13 cellular contexts compared by ENCODE assay signal in genomic region chr6:169454204-169454871, GRCh38.
DNase-seq lines count a peak whose midpoint lies in the region; ATAC-seq and TF ChIP-seq lines count a peak whose summit lies in the region.
"Had no signal": no experiment of that assay in that cellular context is flagged by ENCODE, and none has a peak within 500 bp of the region (broad histone marks: within the 10 kb centered on the region; RNA-seq: fewer than 3 reads in every experiment).

No MANE protein-coding gene starts in this region.

- WGBS in trophoblast cell (ENCODE audit: extremely low coverage, insufficient coverage, insufficient read length), result no CpG with 5 or more reads among the region's 8 CpGs

- no peaks in the 10 kb centered on the region for H3K9me3 ChIP-seq in trophoblast cell (ENCODE audit: insufficient read depth, low read depth, low read length)
- H3K9me3 ChIP-seq: body of pancreas had no signal

- no peak overlapping the region for H2BK120ac ChIP-seq in trophoblast cell (ENCODE audit: insufficient read depth, low read length, poor library complexity)

- H3K4ac ChIP-seq in trophoblast cell (ENCODE audit: low read depth, low read length), result no peak overlapping the region

- H2AK5ac ChIP-seq in trophoblast cell (ENCODE audit: low read length), result no peak overlapping the region

- H3K36me3 Mint-ChIP-seq in activated naive CD8-positive, alpha-beta T cell treated with anti-CD3 and anti-CD28 coated beads for 36 hours, result peaks cover 9% of the 10 kb centered on the region
- peaks cover 9% of the 10 kb centered on the region for H3K36me3 Mint-ChIP-seq in stimulated activated memory B cell treated with anti-CD40 and anti-IgM and Interleukin-4, amounts not matched to agents 10 μg/mL and 1 μg/mL and 100 μg/mL, for 72 hours

- H3K4me2 ChIP-seq in trophoblast cell (ENCODE audit: low read length), result no peak overlapping the region

- no peak overlapping the region for H3K14ac ChIP-seq in trophoblast cell (ENCODE audit: low read length)

- H3K4me1 Mint-ChIP-seq in activated naive CD8-positive, alpha-beta T cell treated with anti-CD3 and anti-CD28 coated beads for 36 hours, result no peaks in the 10 kb centered on the region
- H3K4me1 Mint-ChIP-seq in stimulated activated memory B cell treated with anti-CD40 and anti-IgM and Interleukin-4, amounts not matched to agents 10 μg/mL and 1 μg/mL and 100 μg/mL, for 72 hours, result no peaks in the 10 kb centered on the region

- H3K79me2 ChIP-seq in trophoblast cell (ENCODE audit: control insufficient read depth, insufficient read depth, low read length, poor library complexity), result no peaks in the 10 kb centered on the region

- no peak overlapping the region for H3K9ac ChIP-seq in trophoblast cell (ENCODE audit: low read length)

- H3K27ac ChIP-seq in trophoblast cell (ENCODE audit: low read depth, low read length), result no peak overlapping the region
- H3K27ac ChIP-seq: body of pancreas, C4-2B, HL-60, right atrium auricular region had no signal

- H3K4me1 ChIP-seq in trophoblast cell (ENCODE audit: control insufficient read depth in 1 of 2, insufficient read depth in 2 of 2, low read length in 2 of 2), result no peaks in the 10 kb centered on the region
- H3K4me1 ChIP-seq: body of pancreas had no signal

- no peak overlapping the region for H2AFZ ChIP-seq in trophoblast cell (ENCODE audit: insufficient read depth, low read length, poor library complexity)

- ATAC-seq in GM18498 (IDR thresholded peaks at IDR 0.05; ENCODE audit: unreplicated experiment) (no peak), HG02571 (IDR thresholded peaks at IDR 0.05; ENCODE audit: unreplicated experiment) (no peak)
- ATAC-seq in stimulated activated memory B cell treated with anti-CD40 and anti-IgM and Interleukin-4, amounts not matched to agents 10 μg/mL and 1 μg/mL and 100 μg/mL, for 72 hours, result no peak
- ATAC-seq: body of pancreas had no signal

- no peak overlapping the region for H3K4me3 ChIP-seq in AG10803 (ENCODE audit: low read length)
- H3K4me3 ChIP-seq in trophoblast cell (ENCODE audit: low read depth, low read length), result no peak overlapping the region
- H3K4me3 ChIP-seq: body of pancreas, right atrium auricular region had no signal

- no peak overlapping the region for H3K4me3 Mint-ChIP-seq in activated naive CD8-positive, alpha-beta T cell treated with anti-CD3 and anti-CD28 coated beads for 36 hours
- H3K4me3 Mint-ChIP-seq in stimulated activated memory B cell treated with anti-CD40 and anti-IgM and Interleukin-4, amounts not matched to agents 10 μg/mL and 1 μg/mL and 100 μg/mL, for 72 hours, result no peak overlapping the region

- no peak overlapping the region for H4K8ac ChIP-seq in trophoblast cell (ENCODE audit: low read depth, low read length)

- H2BK5ac ChIP-seq in trophoblast cell (ENCODE audit: low read depth, low read length, poor library complexity), result no peak overlapping the region

- peak; percentile 24; the same call in 1 of the 2 replicates for TF ChIP-seq CTCF in AG10803 (conservative IDR thresholded peaks at IDR 0.05; ENCODE audit: low read length)

- H3K79me1 ChIP-seq in trophoblast cell (ENCODE audit: low read length), result no peaks in the 10 kb centered on the region

- no peak overlapping the region for H4K12ac ChIP-seq in trophoblast cell (ENCODE audit: low read depth, low read length)

- H3K18ac ChIP-seq in trophoblast cell (ENCODE audit: low read length), result no peak overlapping the region

- no peaks in the 10 kb centered on the region for H3K36me3 ChIP-seq in trophoblast cell (ENCODE audit: control insufficient read depth in 1 of 2, insufficient read depth in 2 of 2, low read length in 2 of 2)
- H3K36me3 ChIP-seq: right atrium auricular region had no signal

- H4K91ac ChIP-seq in trophoblast cell (ENCODE audit: low read depth, low read length), result no peak overlapping the region

- DNase-seq in AG10803 (ENCODE audit: low read depth) (peak; percentile 98), NCI-H226 (peak; percentile 79), fibroblast of peridontal ligament (ENCODE audit: extremely low read depth) (peak; percentile 87), trophoblast cell (peak; percentile 88 to 93)
- DNase-seq in activated naive CD8-positive, alpha-beta T cell treated with anti-CD3 and anti-CD28 coated beads for 36 hours, result no peak
- DNase-seq: NCI-H1417 had no signal

- H3K27ac Mint-ChIP-seq in activated naive CD8-positive, alpha-beta T cell treated with anti-CD3 and anti-CD28 coated beads for 36 hours, result no peak overlapping the region
- H3K27ac Mint-ChIP-seq in stimulated activated memory B cell treated with anti-CD40 and anti-IgM and Interleukin-4, amounts not matched to agents 10 μg/mL and 1 μg/mL and 100 μg/mL, for 72 hours, result no peak overlapping the region

- no peaks in the 10 kb centered on the region for H3K27me3 Mint-ChIP-seq in activated naive CD8-positive, alpha-beta T cell treated with anti-CD3 and anti-CD28 coated beads for 36 hours
- no peaks in the 10 kb centered on the region for H3K27me3 Mint-ChIP-seq in stimulated activated memory B cell treated with anti-CD40 and anti-IgM and Interleukin-4, amounts not matched to agents 10 μg/mL and 1 μg/mL and 100 μg/mL, for 72 hours

- H3K27me3 ChIP-seq in trophoblast cell (ENCODE audit: insufficient read depth, low read length), result no peaks in the 10 kb centered on the region
- H3K27me3 ChIP-seq: body of pancreas, right atrium auricular region had no signal

- no peak overlapping the region for H2BK12ac ChIP-seq in trophoblast cell (ENCODE audit: low read length)

- no peaks in the 10 kb centered on the region for H3K9me3 Mint-ChIP-seq in activated naive CD8-positive, alpha-beta T cell treated with anti-CD3 and anti-CD28 coated beads for 36 hours
- H3K9me3 Mint-ChIP-seq in stimulated activated memory B cell treated with anti-CD40 and anti-IgM and Interleukin-4, amounts not matched to agents 10 μg/mL and 1 μg/mL and 100 μg/mL, for 72 hours, result peaks cover 5% of the 10 kb centered on the region

- no peak overlapping the region for H3K23ac ChIP-seq in trophoblast cell (ENCODE audit: low read length)
